ENCODE assay signal across 11 cellular contexts in genomic region chrX:120446503-120446902, GRCh38. TPM values are rescaled to one million over a fixed set of nuclear protein-coding genes. Genes with fewer than 3 reads are reported as not detected.
DNase-seq lines count a peak whose midpoint lies in the region; ATAC-seq and TF ChIP-seq lines count a peak whose summit lies in the region.
"Had no signal": no experiment of that assay in that cellular context is flagged by ENCODE, and none has a peak within 500 bp of the region (broad histone marks: within the 10 kb centered on the region; RNA-seq: fewer than 3 reads in every experiment).

No MANE protein-coding gene starts in this region.

- WGBS in gastroesophageal sphincter (ENCODE audit: low coverage in 1 of 2), 2 donors, result 16 to 81% methylated on average over 3 to 8 of the region's 8 CpGs

- H3K27me3 ChIP-seq in gastroesophageal sphincter, result no peaks in the 10 kb centered on the region

- TF ChIP-seq CTCF in retinal pigment epithelial cell (conservative IDR thresholded peaks at IDR 0.05; ENCODE audit: low read depth, low read length) (no peak), gastroesophageal sphincter (IDR thresholded peaks at IDR 0.05) (no peak)

- no peak overlapping the region for H3K4me3 ChIP-seq in retinal pigment epithelial cell (ENCODE audit: low read length)
- H3K4me3 ChIP-seq in gastroesophageal sphincter, result no peak overlapping the region
- H3K4me3 ChIP-seq: SK-N-MC had no signal

- DNase-seq in DMS79 (lab: John Stamatoyannopoulos, UW) (peak; percentile 86), NCI-H446 (lab: John Stamatoyannopoulos, UW) (peak; percentile 31 to 70), retinal pigment epithelial cell (ENCODE audit: low read depth) (peak; percentile 46), NCI-H2081 (lab: John Stamatoyannopoulos, UW) (no peak)
- DNase-seq: nephron progenitor cell; stimulated activated CD4-positive, alpha-beta T cell treated with anti-CD3 and anti-CD28 coated beads, Interleukin-2, amount 100 ng/mL, for 48 hours had no signal

- H3K36me3 ChIP-seq in gastroesophageal sphincter, result peaks cover 0 to 63% of the 10 kb centered on the region in 2 donors

- TF ChIP-seq POLR2A in gastroesophageal sphincter (IDR thresholded peaks at IDR 0.05), result no peak

- peaks cover 0 to 8% (median 0%) of the 10 kb centered on the region in 3 donors for H3K4me1 ChIP-seq in gastroesophageal sphincter

- H3K9me3 ChIP-seq in gastroesophageal sphincter, result no peaks in the 10 kb centered on the region

- H3K27ac ChIP-seq in gastroesophageal sphincter, result no peak overlapping the region
- H3K27ac ChIP-seq: SK-N-MC had no signal

- ATAC-seq in esophagus mucosa, result peak; percentile 42
- ATAC-seq in HG02798 (IDR thresholded peaks at IDR 0.05; ENCODE audit: poor library complexity, unreplicated experiment), result no peak
- no peak for ATAC-seq in gastroesophageal sphincter
- ATAC-seq in GM21526 (IDR thresholded peaks at IDR 0.05; ENCODE audit: low FRiP score, unreplicated experiment), result no peak

- no peak for TF ChIP-seq EP300 in gastroesophageal sphincter (IDR thresholded peaks at IDR 0.05)

RNA-seq across cellular contexts. Expression of gene LAMP2, which starts 22.6 kb away (rescaled TPM):
- total RNA-seq in esophagus mucosa (131 TPM), gastroesophageal sphincter (100 to 1,000 TPM in 1 of 4 donors, 10 to 100 TPM in 3; 65.7 to 108 (median 75.6) TPM)

Comparison
In these comparisons a context has a peak if more than half of its experiments do, and no peak if none do; other contexts are left out.
1. DNase-seq: peak in DMS79 (single experiment), NCI-H446 (2 of 2) and retinal pigment epithelial cell (single experiment); none in NCI-H2081 (0 of 2).